ENCODE assay signal across 7 cellular contexts in genomic region chr14:52355016-52355430, GRCh38. TPM values are rescaled to one million over a fixed set of nuclear protein-coding genes. Genes with fewer than 3 reads are reported as not detected.
DNase-seq lines count a peak whose midpoint lies in the region; ATAC-seq and TF ChIP-seq lines count a peak whose summit lies in the region.

No MANE protein-coding gene starts in this region.

- H3K36me3 Mint-ChIP-seq in HFFc6 (ENCODE audit: low read depth) = no peaks in the 10 kb centered on the region
- peaks cover 7% of the 10 kb centered on the region for H3K36me3 Mint-ChIP-seq in stimulated activated effector memory CD8-positive, alpha-beta T cell treated with anti-CD3 and anti-CD28 coated beads, Interleukin-12 subunit alpha, Interleukin-12 subunit beta, amount 100 ng/mL, for 72 hours

- no peaks in the 10 kb centered on the region for H3K27me3 Mint-ChIP-seq in HFFc6 (ENCODE audit: insufficient read depth)

- H3K4me1 Mint-ChIP-seq in HFFc6 (ENCODE audit: low read depth) = peaks cover 55% of the 10 kb centered on the region
- peaks cover 55% of the 10 kb centered on the region for H3K4me1 Mint-ChIP-seq in stimulated activated effector memory CD8-positive, alpha-beta T cell treated with anti-CD3 and anti-CD28 coated beads, Interleukin-12 subunit alpha, Interleukin-12 subunit beta, amount 100 ng/mL, for 72 hours

- H3K4me3 Mint-ChIP-seq in HFFc6 = peak overlapping the region; percentile 75
- no peak overlapping the region for H3K4me3 Mint-ChIP-seq in stimulated activated effector memory CD8-positive, alpha-beta T cell treated with anti-CD3 and anti-CD28 coated beads, Interleukin-12 subunit alpha, Interleukin-12 subunit beta, amount 100 ng/mL, for 72 hours

- DNase-seq in HFFc6 (peak; percentile 92), SK-MEL-5 (ENCODE audit: low read depth, low spot score) (peak; percentile 14), fibroblast of the conjunctiva (ENCODE audit: low read depth) (peak; percentile 69), cerebellum (ENCODE audit: low spot score) (no peak), NCI-H2196 (lab: John Stamatoyannopoulos, UW; ENCODE audit: unreplicated experiment) (no peak)
- DNase-seq in stimulated activated effector memory CD8-positive, alpha-beta T cell treated with anti-CD3 and anti-CD28 coated beads, Interleukin-12 subunit alpha, Interleukin-12 subunit beta, amount 100 ng/mL, for 72 hours (ENCODE audit: low spot score in 2 of 2) = no peak
- DNase-seq in stimulated activated CD4-positive, alpha-beta T cell treated with anti-CD3 and anti-CD28 coated beads, Interleukin-15, amount 100 ng/mL, for 24 hours = no peak

- no peak for ATAC-seq in stimulated activated effector memory CD8-positive, alpha-beta T cell treated with anti-CD3 and anti-CD28 coated beads, Interleukin-12 subunit alpha, Interleukin-12 subunit beta, amount 100 ng/mL, for 72 hours

- H3K9me3 Mint-ChIP-seq in HFFc6 = no peaks in the 10 kb centered on the region
- no peaks in the 10 kb centered on the region for H3K9me3 Mint-ChIP-seq in stimulated activated effector memory CD8-positive, alpha-beta T cell treated with anti-CD3 and anti-CD28 coated beads, Interleukin-12 subunit alpha, Interleukin-12 subunit beta, amount 100 ng/mL, for 72 hours

- no peak for TF ChIP-seq CTCF in HFFc6 (IDR thresholded peaks at IDR 0.05)

- in situ Hi-C loops in SK-MEL-5 (cut with HindIII; ENCODE audit: low pct_unique_long_range_greater_than_20kb, low sequenced_read_pairs) = no loop called here

- peak overlapping the region; percentile 90 for H3K27ac Mint-ChIP-seq in HFFc6
- peak overlapping the region; percentile 9 for H3K27ac Mint-ChIP-seq in stimulated activated effector memory CD8-positive, alpha-beta T cell treated with anti-CD3 and anti-CD28 coated beads, Interleukin-12 subunit alpha, Interleukin-12 subunit beta, amount 100 ng/mL, for 72 hours

RNA-seq across cellular contexts. Expression of gene PTGER2, which starts 40.9 kb away (rescaled TPM):
- under 1 TPM; 0.28 to 0.73 (median 0.37) TPM for total RNA-seq in HFFc6 (2021; fragmentation: NEBNext Ultra II Directional; extraction: Animal tissue kit (Norgen Biotek cat#: 25700))
- total RNA-seq in SK-MEL-5 (2014; rRNA removed; shearing (Covaris generic)) = not detected in 2 replicates
- polyA plus RNA-seq in SK-MEL-5 (2015; cell fraction: cytosol; rRNA removed) = not detected in 2 replicates
- not detected in 2 replicates for polyA plus RNA-seq in SK-MEL-5 (2015; cell fraction: nucleus; rRNA removed)
- 0.45 TPM for total RNA-seq in cerebellum

Comparison
In these comparisons a context has a peak if more than half of its experiments do, and no peak if none do; other contexts are left out.
1. DNase-seq: peak in HFFc6 (single experiment), SK-MEL-5 (single experiment) and fibroblast of the conjunctiva (single experiment); none in stimulated activated effector memory CD8-positive, alpha-beta T cell treated with anti-CD3 and anti-CD28 coated beads, Interleukin-12 subunit alpha, Interleukin-12 subunit beta, amount 100 ng/mL, for 72 hours (0 of 2), stimulated activated CD4-positive, alpha-beta T cell treated with anti-CD3 and anti-CD28 coated beads, Interleukin-15, amount 100 ng/mL, for 24 hours (single experiment), cerebellum (single experiment) and NCI-H2196 (single experiment).